ENCODE assay signal across 1 cellular context in genomic region chr18:79870369-79871025, GRCh38.
TF ChIP-seq lines count a peak whose summit lies in the region.

No MANE protein-coding gene starts in this region.

TF ChIP-seq in SK-N-SH treated with all-trans-retinoic acid at 6 μM for 48 hours, 23 proteins besides CTCF, POLR2A, EP300 and RAD21 (continued from another document):
- TF ChIP-seq CREB5 (CRISPR knock-in tag; IDR thresholded peaks at IDR 0.05; ENCODE audit: low read depth) (no peak), SNAI2 (CRISPR knock-in tag; IDR thresholded peaks at IDR 0.05) (no peak), PPARA (CRISPR knock-in tag; IDR thresholded peaks at IDR 0.05; ENCODE audit: borderline replicate concordance) (no peak), ZFP30 (CRISPR knock-in tag; IDR thresholded peaks at IDR 0.05) (no peak), BACH2 (CRISPR knock-in tag; IDR thresholded peaks at IDR 0.05; ENCODE audit: borderline replicate concordance) (no peak), GLIS3 (CRISPR knock-in tag; IDR thresholded peaks at IDR 0.05) (no peak), ESRRG (CRISPR knock-in tag; IDR thresholded peaks at IDR 0.05) (no peak)
- TF ChIP-seq, protein P1, sequence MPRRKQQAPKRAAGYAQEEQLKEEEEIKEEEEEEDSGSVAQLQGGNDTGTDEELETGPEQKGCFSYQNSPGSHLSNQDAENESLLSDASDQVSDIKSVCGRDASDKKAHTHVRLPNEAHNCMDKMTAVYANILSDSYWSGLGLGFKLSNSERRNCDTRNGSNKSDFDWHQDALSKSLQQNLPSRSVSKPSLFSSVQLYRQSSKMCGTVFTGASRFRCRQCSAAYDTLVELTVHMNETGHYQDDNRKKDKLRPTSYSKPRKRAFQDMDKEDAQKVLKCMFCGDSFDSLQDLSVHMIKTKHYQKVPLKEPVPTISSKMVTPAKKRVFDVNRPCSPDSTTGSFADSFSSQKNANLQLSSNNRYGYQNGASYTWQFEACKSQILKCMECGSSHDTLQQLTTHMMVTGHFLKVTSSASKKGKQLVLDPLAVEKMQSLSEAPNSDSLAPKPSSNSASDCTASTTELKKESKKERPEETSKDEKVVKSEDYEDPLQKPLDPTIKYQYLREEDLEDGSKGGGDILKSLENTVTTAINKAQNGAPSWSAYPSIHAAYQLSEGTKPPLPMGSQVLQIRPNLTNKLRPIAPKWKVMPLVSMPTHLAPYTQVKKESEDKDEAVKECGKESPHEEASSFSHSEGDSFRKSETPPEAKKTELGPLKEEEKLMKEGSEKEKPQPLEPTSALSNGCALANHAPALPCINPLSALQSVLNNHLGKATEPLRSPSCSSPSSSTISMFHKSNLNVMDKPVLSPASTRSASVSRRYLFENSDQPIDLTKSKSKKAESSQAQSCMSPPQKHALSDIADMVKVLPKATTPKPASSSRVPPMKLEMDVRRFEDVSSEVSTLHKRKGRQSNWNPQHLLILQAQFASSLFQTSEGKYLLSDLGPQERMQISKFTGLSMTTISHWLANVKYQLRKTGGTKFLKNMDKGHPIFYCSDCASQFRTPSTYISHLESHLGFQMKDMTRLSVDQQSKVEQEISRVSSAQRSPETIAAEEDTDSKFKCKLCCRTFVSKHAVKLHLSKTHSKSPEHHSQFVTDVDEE (CRISPR knock-in tag; IDR thresholded peaks at IDR 0.05) = no peak
TF ChIP-seq in SK-N-SH treated with all-trans-retinoic acid at 6 μM for 48 hours: peak in this region for 0.
